Comparison of ENCODE assay signal across 17 cellular contexts in genomic region chr7:20447021-20447420, GRCh38.
DNase-seq lines count a peak whose midpoint lies in the region; ATAC-seq, FAIRE-seq and TF ChIP-seq lines count a peak whose summit lies in the region.
"Had no signal": no experiment of that assay in that cellular context is flagged by ENCODE, and none has a peak within 500 bp of the region (broad histone marks: within the 10 kb centered on the region; RNA-seq: fewer than 3 reads in every experiment).

No MANE protein-coding gene starts in this region.

- H3K27ac ChIP-seq in pancreas, result no peak overlapping the region
- H3K27ac ChIP-seq: body of pancreas, testis had no signal

- H3K4me3 ChIP-seq in GM12864 (ENCODE audit: low read depth, low read length) (no peak overlapping the region), pancreas (no peak overlapping the region)
- H3K4me3 ChIP-seq: body of pancreas, GM23338, testis had no signal

- DNase-seq in GM12864 (ENCODE audit: low read depth) (peak; percentile 52), pancreas (no peak), mucosa of gallbladder (ENCODE audit: low spot score) (no peak), NCI-H226 (no peak)
- DNase-seq in stimulated activated naive CD4-positive, alpha-beta T cell treated with Interleukin-2 at 50 U/mL for 16 hours (lab: John Stamatoyannopoulos, UW), result no peak
- DNase-seq: 8988T; activated CD4-positive, alpha-beta T cell treated with anti-CD3 and anti-CD28 coated beads for 36 hours; activated effector memory CD4-positive, alpha-beta T cell treated with Interleukin-2 at 50 U/mL for 16 hours; body of pancreas; endodermal cell; natural killer cell; NCI-H1930; testis had no signal

- H3K27me3 ChIP-seq in pancreas, result no peaks in the 10 kb centered on the region
- H3K27me3 ChIP-seq: body of pancreas, testis had no signal

- WGBS in pancreas, 2 donors, result 29 to 38% methylated on average over 2 of the region's 2 CpGs

- TF ChIP-seq CTCF in GM12864 (IDR thresholded peaks at IDR 0.05; ENCODE audit: low read depth, low read length, missing control alignments) (no peak), pancreas (IDR thresholded peaks at IDR 0.05) (no peak)

- intact Hi-C loops in pancreas (cut with DNase I), result no loop called here

- H3K36me3 ChIP-seq in pancreas, result no peaks in the 10 kb centered on the region

- no peak for FAIRE-seq in pancreas (lab: Jason Lieb, UNC)

- H3K4me1 ChIP-seq in pancreas, result no peaks in the 10 kb centered on the region
- H3K4me1 ChIP-seq: body of pancreas, testis had no signal

- ATAC-seq in GM19324 (IDR thresholded peaks at IDR 0.05; ENCODE audit: low FRiP score, unreplicated experiment) (peak; percentile 76), HG02610 (IDR thresholded peaks at IDR 0.05; ENCODE audit: unreplicated experiment) (peak; percentile 83), HG03175 (IDR thresholded peaks at IDR 0.05; ENCODE audit: unreplicated experiment) (peak; percentile 76), pancreas (no peak)
- ATAC-seq: activated CD4-positive, alpha-beta T cell treated with anti-CD3 and anti-CD28 coated beads for 36 hours; body of pancreas; GM23338; natural killer cell had no signal

- H3K9me3 ChIP-seq in pancreas, result no peaks in the 10 kb centered on the region
- H3K9me3 ChIP-seq: body of pancreas, testis had no signal

Comparison
In these comparisons a context has a peak if more than half of its experiments do, and no peak if none do; other contexts are left out.
1. ATAC-seq: peak in GM19324 (single experiment), HG02610 (single experiment) and HG03175 (single experiment); none in pancreas (0 of 4).